Comparison of ENCODE assay signal across 1 cellular context in genomic region chr22:38981659-38982007, GRCh38.
TF ChIP-seq lines count a peak whose summit lies in the region.

No MANE protein-coding gene starts in this region.

TF ChIP-seq in HepG2, 621 proteins besides CTCF, POLR2A, EP300 and RAD21:
- TF ChIP-seq ZNF629 (CRISPR knock-in tag; conservative IDR thresholded peaks at IDR 0.05), result 0 out of 2 replicates have a peak, but pooled peaks have one; percentile 13
- no peak for TF ChIP-seq ZNF256 (CRISPR knock-in tag; conservative IDR thresholded peaks at IDR 0.05)
- 0 out of 2 replicates have a peak, but pooled peaks have one; percentile 21 for TF ChIP-seq TGIF2 (CRISPR knock-in tag; IDR thresholded peaks at IDR 0.05)
- 0 out of 2 replicates have a peak, but pooled peaks have one; percentile 6 for TF ChIP-seq ZMYM3 (CRISPR knock-in tag; IDR thresholded peaks at IDR 0.05)
- TF ChIP-seq PITX1 (CRISPR knock-in tag; IDR thresholded peaks at IDR 0.05), result peak; percentile 7; the same call in 1 of the 2 replicates
- TF ChIP-seq KDM2A (CRISPR knock-in tag; IDR thresholded peaks at IDR 0.05; ENCODE audit: borderline replicate concordance, low read depth), result 0 out of 2 replicates have a peak, but pooled peaks have one; percentile 6
- no peak for TF ChIP-seq MLX (CRISPR knock-in tag; IDR thresholded peaks at IDR 0.05)
- TF ChIP-seq ZNF687 (CRISPR knock-in tag; IDR thresholded peaks at IDR 0.05), result peak; percentile 56
